ENCODE assay signal across 19 cellular contexts in the genomic region with DNA sequence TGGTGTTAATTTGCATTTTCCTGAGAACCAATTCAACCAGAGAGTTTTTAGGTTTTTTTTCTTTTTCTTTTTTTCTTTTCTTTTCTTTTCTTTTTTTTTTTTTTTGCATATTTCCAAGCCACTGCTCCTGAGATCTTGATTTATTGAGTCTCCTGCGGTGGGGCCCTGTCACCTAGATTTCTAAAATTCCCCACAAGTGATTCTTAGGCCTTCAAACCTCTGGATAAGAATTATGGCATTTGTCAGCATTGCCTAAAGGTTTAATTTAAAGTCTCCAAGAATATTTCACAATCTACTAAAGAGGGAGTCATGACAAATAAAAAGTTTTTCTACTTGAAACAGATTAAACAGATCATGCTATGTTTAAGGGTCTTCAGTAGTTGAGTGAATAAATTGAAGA.
DNase-seq lines count a peak whose midpoint lies in the region; ATAC-seq, FAIRE-seq and TF ChIP-seq lines count a peak whose summit lies in the region.
"Had no signal": no experiment of that assay in that cellular context is flagged by ENCODE, and none has a peak within 500 bp of the region (broad histone marks: within the 10 kb centered on the region; RNA-seq: fewer than 3 reads in every experiment).

No MANE protein-coding gene starts in this region.

- in situ Hi-C loops in GM12878 (cut with MboI) = no loop called here
- in situ Hi-C loops in HAP-1 (cut with MboI; ENCODE audit: low sequenced_read_pairs) = no loop called here

- no TSS peak for BruUV-seq in GM12878 (replicated peaks; lab: Mats Ljungman, UMichigan)

- CTCF ChIA-PET in GM12878 (lab: Yijun Ruan, JAX) = interaction anchor here (0.8 to 6.3 kb wide), 2 partner anchors 44 to 45 kb away, joined by 3 to 63 read pairs; no protein-coding TSS in a partner anchor

- WGBS in GM12878 (ENCODE audit: insufficient coverage, insufficient replicate concordance, low lambda C conversion rate, missing lambda C conversion rate) = 11% methylated on average over 1 of the region's 1 CpG

- H4K20me1 ChIP-seq in DOHH2 (ENCODE audit: control insufficient read depth, insufficient read depth, low read depth, low read length) (no peaks in the 10 kb centered on the region), MM.1S (ENCODE audit: insufficient read depth, low read length) (no peaks in the 10 kb centered on the region), GM12878 (ENCODE audit: control insufficient read depth, insufficient read depth) (no peaks in the 10 kb centered on the region)

- TF ChIP-seq EP300 in GM12878 (IDR thresholded peaks at IDR 0.05; ENCODE audit: borderline replicate concordance in 1 of 2, control insufficient read depth in 1 of 2, low read depth in 2 of 2, low read length in 2 of 2) = no peak

- no peaks in the 10 kb centered on the region for H3K9me3 ChIP-seq in DOHH2 (ENCODE audit: control insufficient read depth, insufficient read depth, low read length)
- H3K9me3 ChIP-seq in MM.1S (replicated peaks; ENCODE audit: insufficient read depth, low read length) = no peaks in the 10 kb centered on the region
- H3K9me3 ChIP-seq in GM12878 (replicated peaks; ENCODE audit: control insufficient read depth, insufficient read depth, low read length) = no peaks in the 10 kb centered on the region
- H3K9me3 ChIP-seq in HAP-1 = peaks cover 2% of the 10 kb centered on the region; the same call in 1 of the 2 replicates
- H3K9me3 ChIP-seq: A549 had no signal

- H3K4me3 ChIP-seq in DOHH2 (ENCODE audit: low read length) (peak overlapping the region; percentile 33; the same call in 1 of the 2 replicates), MM.1S (ENCODE audit: low read length) (no peak overlapping the region), GM12878 (no peak overlapping the region), coronary artery (no peak overlapping the region), HAP-1 (no peak overlapping the region)
- H3K4me3 ChIP-seq: A549 had no signal

- peaks cover 75% of the 10 kb centered on the region for H3K4me1 ChIP-seq in DOHH2 (ENCODE audit: control insufficient read depth, low read length)
- H3K4me1 ChIP-seq in MM.1S (ENCODE audit: low read length) = peaks cover 57% of the 10 kb centered on the region
- no peaks in the 10 kb centered on the region for H3K4me1 ChIP-seq in GM12878 (ENCODE audit: control insufficient read depth, insufficient read depth, low read length)
- H3K4me1 ChIP-seq in HAP-1 = peaks cover 6% of the 10 kb centered on the region
- H3K4me1 ChIP-seq: A549 had no signal

- H3K27ac ChIP-seq in DOHH2 (ENCODE audit: low read depth, low read length) = peak overlapping the region; percentile 59
- H3K27ac ChIP-seq in MM.1S (ENCODE audit: low read length) = peak overlapping the region; percentile 85; the same call in 1 of the 2 replicates
- no peak overlapping the region for H3K27ac ChIP-seq in GM12878 (ENCODE audit: control insufficient read depth, insufficient read depth)
- no peak overlapping the region for H3K27ac ChIP-seq in coronary artery
- H3K27ac ChIP-seq: A549 had no signal

- no peak for TF ChIP-seq POLR2A in GM12878 (IDR thresholded peaks at IDR 0.05; ENCODE audit: low read depth, low read length)

- DNase-seq in MM.1S (no peak), GM12878 (ENCODE audit: low read depth, low spot score) (no peak), renal cortical epithelial cell (ENCODE audit: low read depth) (peak; percentile 77), DMS153 treated with DMSO at 0.1 percent for 48 hours (lab: John Stamatoyannopoulos, UW; ENCODE audit: unreplicated experiment) (no peak), coronary artery (ENCODE audit: low spot score) (no peak), HAP-1 (ENCODE audit: low spot score in 2 of 2) (no peak)
- DNase-seq: CD4-positive, alpha-beta memory T cell; DMS53; H9; MV-4-11; NCI-H187; NCI-H2107; NCI-H524; NCI-H82; PC-3; SW 1271 had no signal

- no peaks in the 10 kb centered on the region for H3K9me2 ChIP-seq in DOHH2 (replicated peaks; ENCODE audit: control insufficient read depth, low read length)
- H3K9me2 ChIP-seq in MM.1S (replicated peaks; ENCODE audit: insufficient read depth, low read length) = no peaks in the 10 kb centered on the region

- H3K4me2 ChIP-seq in DOHH2 (ENCODE audit: low read length) (peak overlapping the region; percentile 62), MM.1S (ENCODE audit: low read depth, low read length) (peak overlapping the region; percentile 47; the same call in 1 of the 2 replicates), GM12878 (ENCODE audit: control insufficient read depth, insufficient read depth) (no peak overlapping the region)
- H3K4me2 ChIP-seq: A549 had no signal

- RAD21 ChIA-PET in GM12878 (lab: Charles Lee; ENCODE audit: unreplicated experiment) = interaction anchor here (4.9 to 5.9 kb wide), 2 partner anchors 19 to 45 kb away, joined by 89 to 97 read pairs; no protein-coding TSS in a partner anchor

- SMC1A ChIA-PET in GM12878 (lab: Charles Lee; ENCODE audit: uncharacterized antibody, unreplicated experiment) = interaction anchor here (0.7 to 12.4 kb wide), 5 partner anchors 9 to 45 kb away, joined by 3 to 166 read pairs (median 38); no protein-coding TSS in a partner anchor

- no peak overlapping the region for H3K9ac ChIP-seq in MM.1S (ENCODE audit: low read length)
- no peak overlapping the region for H3K9ac ChIP-seq in GM12878 (ENCODE audit: control insufficient read depth, insufficient read depth, low read length)

- peaks cover 11% of the 10 kb centered on the region; the same call in 1 of the 2 replicates for H3F3A ChIP-seq in DOHH2 (ENCODE audit: control insufficient read depth, insufficient read depth)
- peaks cover 31% of the 10 kb centered on the region for H3F3A ChIP-seq in MM.1S (ENCODE audit: insufficient read depth, low read length)

- FAIRE-seq in GM12878 (lab: Jason Lieb, UNC) = no peak
- FAIRE-seq: A549 had no signal

- H3K27me3 ChIP-seq in DOHH2 (ENCODE audit: control insufficient read depth, low read length) (no peaks in the 10 kb centered on the region), MM.1S (replicated peaks; ENCODE audit: insufficient read depth, low read length) (no peaks in the 10 kb centered on the region), GM12878 (replicated peaks in 1 of 2; ENCODE audit: control insufficient read depth in 2 of 2, insufficient read depth in 2 of 2, low read length in 1 of 2) (no peaks in the 10 kb centered on the region), HAP-1 (ENCODE audit: low read depth) (no peaks in the 10 kb centered on the region)

- no peak overlapping the region for H2AFZ ChIP-seq in MM.1S (ENCODE audit: low read length)
- H2AFZ ChIP-seq in GM12878 (ENCODE audit: control insufficient read depth, low read depth, low read length) = no peak overlapping the region

- POLR2A ChIA-PET in GM12878 (lab: Charles Lee) = interaction anchor here (0.7 to 1.9 kb wide), 4 partner anchors 11 to 90 kb away, joined by 3 to 10 read pairs (median 4); no protein-coding TSS in a partner anchor

- H3K36me3 ChIP-seq in DOHH2 (ENCODE audit: control insufficient read depth, low read length) = peaks cover 46% of the 10 kb centered on the region
- no peaks in the 10 kb centered on the region for H3K36me3 ChIP-seq in MM.1S (replicated peaks; ENCODE audit: insufficient read depth, low read length)
- H3K36me3 ChIP-seq in GM12878 (ENCODE audit: control insufficient read depth in 2 of 2, insufficient read depth in 2 of 2, low read length in 1 of 2) = no peaks in the 10 kb centered on the region
- no peaks in the 10 kb centered on the region for H3K36me3 ChIP-seq in HAP-1 (replicated peaks)

- intact Hi-C loops in GM12878 (cut with micrococcal nuclease; ENCODE audit: unreplicated experiment) = loop anchor here (5.0 kb wide), 1 partner anchor 234 kb away; no protein-coding TSS in a partner anchor

- no peak for TF ChIP-seq CTCF in DOHH2 (IDR thresholded peaks at IDR 0.05; ENCODE audit: low read depth, low read length, poor library complexity, severe bottlenecking)
- TF ChIP-seq CTCF in MM.1S (IDR thresholded peaks at IDR 0.05; ENCODE audit: low read length) = no peak
- TF ChIP-seq CTCF in GM12878 (IDR thresholded peaks at IDR 0.05 in 2 of 3, conservative IDR thresholded peaks at IDR 0.05 in 1 of 3; ENCODE audit: control insufficient read depth in 2 of 3, extremely low read depth in 1 of 3, insufficient read depth in 1 of 3, low read depth in 3 of 3, low read length in 3 of 3) = no peak
- no peak for TF ChIP-seq CTCF in coronary artery (IDR thresholded peaks at IDR 0.05)

- H3K79me2 ChIP-seq in DOHH2 (ENCODE audit: control insufficient read depth, low read length) = peaks cover 55% of the 10 kb centered on the region
- peaks cover 93% of the 10 kb centered on the region for H3K79me2 ChIP-seq in MM.1S (ENCODE audit: low read length)
- no peaks in the 10 kb centered on the region for H3K79me2 ChIP-seq in GM12878 (ENCODE audit: control insufficient read depth, insufficient read depth, low read length)

- no peak for TF ChIP-seq RAD21 in GM12878 (IDR thresholded peaks at IDR 0.05; ENCODE audit: insufficient read depth, low read depth, low read length)

- ATAC-seq in GM12878 (no peak), GM19328 (IDR thresholded peaks at IDR 0.05; ENCODE audit: unreplicated experiment) (no peak)
- ATAC-seq: A549, PC-3 had no signal

TF ChIP-seq in GM12878, 131 proteins besides CTCF, POLR2A, EP300 and RAD21 (continues in another document):
- TF ChIP-seq SIN3A (IDR thresholded peaks at IDR 0.05; ENCODE audit: low read depth, low read length) (no peak), MLLT1 (IDR thresholded peaks at IDR 0.05) (no peak), TBL1XR1 (IDR thresholded peaks at IDR 0.05; ENCODE audit: low read depth, low read length) (no peak), ZNF622 (IDR thresholded peaks at IDR 0.05) (no peak), ZNF384 (IDR thresholded peaks at IDR 0.05; ENCODE audit: borderline replicate concordance, low read depth, low read length) (0 out of 2 replicates have a peak, but pooled peaks have one; percentile 14)

Comparison
In these comparisons a context has a peak if more than half of its experiments do, and no peak if none do; other contexts are left out.
1. H3K27ac ChIP-seq: peak in DOHH2 (single experiment) and MM.1S (single experiment); none in GM12878 (single experiment) and coronary artery (0 of 2).